ENCODE assay signal across 1 cellular context in the genomic region with DNA sequence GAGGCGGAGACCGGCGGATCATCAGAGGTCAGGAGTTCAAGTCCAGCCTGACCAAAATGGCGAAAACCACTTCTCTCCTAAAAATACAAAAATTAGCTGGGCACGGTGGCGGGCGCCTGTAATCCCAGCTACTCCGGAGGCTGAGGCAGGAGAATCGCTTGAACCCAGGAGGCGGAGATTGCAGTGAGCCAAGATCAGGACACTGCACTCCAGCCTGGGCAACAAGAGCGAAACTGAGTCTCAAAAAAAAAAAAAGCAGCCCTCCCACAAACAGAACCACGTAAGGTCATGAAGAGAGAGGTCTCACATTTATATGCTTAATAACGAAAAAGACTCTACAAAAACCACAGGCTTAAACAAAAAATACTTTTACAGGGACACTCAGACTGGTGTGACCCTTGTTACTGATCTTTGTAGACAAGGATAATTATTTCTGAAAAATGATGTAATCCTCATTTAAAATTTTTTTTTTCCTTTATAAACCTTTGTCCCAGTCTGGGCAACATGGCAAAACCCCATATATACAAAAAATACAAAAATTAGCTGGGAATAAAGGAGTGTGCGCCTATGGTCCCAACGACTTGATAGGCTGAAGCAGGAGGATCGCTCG.
TF ChIP-seq lines count a peak whose summit lies in the region.

No MANE protein-coding gene starts in this region.

TF ChIP-seq in K562, 482 proteins besides CTCF, POLR2A, EP300 and RAD21 (continued from another document):
- TF ChIP-seq, protein P1, sequence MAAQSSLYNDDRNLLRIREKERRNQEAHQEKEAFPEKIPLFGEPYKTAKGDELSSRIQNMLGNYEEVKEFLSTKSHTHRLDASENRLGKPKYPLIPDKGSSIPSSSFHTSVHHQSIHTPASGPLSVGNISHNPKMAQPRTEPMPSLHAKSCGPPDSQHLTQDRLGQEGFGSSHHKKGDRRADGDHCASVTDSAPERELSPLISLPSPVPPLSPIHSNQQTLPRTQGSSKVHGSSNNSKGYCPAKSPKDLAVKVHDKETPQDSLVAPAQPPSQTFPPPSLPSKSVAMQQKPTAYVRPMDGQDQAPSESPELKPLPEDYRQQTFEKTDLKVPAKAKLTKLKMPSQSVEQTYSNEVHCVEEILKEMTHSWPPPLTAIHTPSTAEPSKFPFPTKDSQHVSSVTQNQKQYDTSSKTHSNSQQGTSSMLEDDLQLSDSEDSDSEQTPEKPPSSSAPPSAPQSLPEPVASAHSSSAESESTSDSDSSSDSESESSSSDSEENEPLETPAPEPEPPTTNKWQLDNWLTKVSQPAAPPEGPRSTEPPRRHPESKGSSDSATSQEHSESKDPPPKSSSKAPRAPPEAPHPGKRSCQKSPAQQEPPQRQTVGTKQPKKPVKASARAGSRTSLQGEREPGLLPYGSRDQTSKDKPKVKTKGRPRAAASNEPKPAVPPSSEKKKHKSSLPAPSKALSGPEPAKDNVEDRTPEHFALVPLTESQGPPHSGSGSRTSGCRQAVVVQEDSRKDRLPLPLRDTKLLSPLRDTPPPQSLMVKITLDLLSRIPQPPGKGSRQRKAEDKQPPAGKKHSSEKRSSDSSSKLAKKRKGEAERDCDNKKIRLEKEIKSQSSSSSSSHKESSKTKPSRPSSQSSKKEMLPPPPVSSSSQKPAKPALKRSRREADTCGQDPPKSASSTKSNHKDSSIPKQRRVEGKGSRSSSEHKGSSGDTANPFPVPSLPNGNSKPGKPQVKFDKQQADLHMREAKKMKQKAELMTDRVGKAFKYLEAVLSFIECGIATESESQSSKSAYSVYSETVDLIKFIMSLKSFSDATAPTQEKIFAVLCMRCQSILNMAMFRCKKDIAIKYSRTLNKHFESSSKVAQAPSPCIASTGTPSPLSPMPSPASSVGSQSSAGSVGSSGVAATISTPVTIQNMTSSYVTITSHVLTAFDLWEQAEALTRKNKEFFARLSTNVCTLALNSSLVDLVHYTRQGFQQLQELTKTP (IDR thresholded peaks at IDR 0.05; ENCODE audit: low read depth in 1 of 2, partially characterized antibody in 2 of 2): no peak
- TF ChIP-seq PTBP1 (IDR thresholded peaks at IDR 0.05; ENCODE audit: low read depth, low read length): no peak
- TF ChIP-seq, protein P2, sequence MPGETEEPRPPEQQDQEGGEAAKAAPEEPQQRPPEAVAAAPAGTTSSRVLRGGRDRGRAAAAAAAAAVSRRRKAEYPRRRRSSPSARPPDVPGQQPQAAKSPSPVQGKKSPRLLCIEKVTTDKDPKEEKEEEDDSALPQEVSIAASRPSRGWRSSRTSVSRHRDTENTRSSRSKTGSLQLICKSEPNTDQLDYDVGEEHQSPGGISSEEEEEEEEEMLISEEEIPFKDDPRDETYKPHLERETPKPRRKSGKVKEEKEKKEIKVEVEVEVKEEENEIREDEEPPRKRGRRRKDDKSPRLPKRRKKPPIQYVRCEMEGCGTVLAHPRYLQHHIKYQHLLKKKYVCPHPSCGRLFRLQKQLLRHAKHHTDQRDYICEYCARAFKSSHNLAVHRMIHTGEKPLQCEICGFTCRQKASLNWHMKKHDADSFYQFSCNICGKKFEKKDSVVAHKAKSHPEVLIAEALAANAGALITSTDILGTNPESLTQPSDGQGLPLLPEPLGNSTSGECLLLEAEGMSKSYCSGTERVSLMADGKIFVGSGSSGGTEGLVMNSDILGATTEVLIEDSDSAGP (CRISPR knock-in tag; IDR thresholded peaks at IDR 0.05): no peak
- TF ChIP-seq YY1 (IDR thresholded peaks at IDR 0.05; ENCODE audit: borderline replicate concordance in 1 of 3, control insufficient read depth in 1 of 3, extremely low read depth in 1 of 3, insufficient read depth in 3 of 3, insufficient read length in 1 of 3, insufficient replicate concordance in 2 of 3, low read depth in 1 of 3, low read length in 2 of 3): peak in 1 of 3 experiments; percentile 39
- TF ChIP-seq PHB (CRISPR knock-in tag; IDR thresholded peaks at IDR 0.05): no peak
- TF ChIP-seq CREBBP (IDR thresholded peaks at IDR 0.05; ENCODE audit: low read depth, low read length): no peak
- no peak for TF ChIP-seq HEY1 (CRISPR knock-in tag; IDR thresholded peaks at IDR 0.05; ENCODE audit: borderline replicate concordance)
- no peak for TF ChIP-seq BRD4 (IDR thresholded peaks at IDR 0.05)
